ENCODE assay signal across 20 cellular contexts in the genomic region with DNA sequence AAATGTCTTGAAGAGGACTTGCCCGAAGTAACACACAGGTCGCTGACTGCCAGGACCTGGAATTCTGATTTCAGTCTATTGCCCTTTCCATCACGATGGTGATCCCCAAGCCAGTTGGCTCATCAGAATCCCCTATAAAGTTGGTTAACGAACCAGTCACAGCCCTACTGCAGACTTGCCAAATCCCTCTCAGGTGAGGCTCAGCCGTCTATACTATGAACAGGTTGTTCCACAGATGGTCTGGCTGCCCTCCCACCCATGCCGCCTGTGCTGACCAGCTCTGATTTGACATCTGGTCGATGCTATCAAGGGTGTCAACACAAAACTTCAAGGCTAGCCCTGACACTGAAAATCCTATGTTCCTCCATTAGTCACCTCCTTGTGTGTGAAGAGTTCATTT.
"Had no signal": no experiment of that assay in that cellular context is flagged by ENCODE, and none has a peak within 500 bp of the region (broad histone marks: within the 10 kb centered on the region; RNA-seq: fewer than 3 reads in every experiment).

No MANE protein-coding gene starts in this region.

- H3K27me3 ChIP-seq: dorsolateral prefrontal cortex, foreskin keratinocyte, ovary had no signal

- H3K4me1 Mint-ChIP-seq: naive B cell had no signal

- H3K36me3 ChIP-seq: ovary had no signal

- ATAC-seq: activated CD4-positive, CD25-positive, alpha-beta regulatory T cell treated with anti-CD3 and anti-CD28 coated beads, Interleukin-2, amount 50 U/mL, for 24 hours; left cardiac atrium; mucosa of descending colon had no signal

- H3K9me3 Mint-ChIP-seq: naive B cell had no signal

- H3K4me3 ChIP-seq: dorsolateral prefrontal cortex, mucosa of descending colon, ovary had no signal

- H3K36me3 Mint-ChIP-seq: naive B cell had no signal

- H3K27ac ChIP-seq: dorsolateral prefrontal cortex, foreskin keratinocyte, ovary had no signal

- FAIRE-seq: colon, islet of Langerhans had no signal

- DNase-seq: activated CD8-positive, alpha-beta memory T cell treated with anti-CD3 and anti-CD28 coated beads for 24 hours; activated CD8-positive, alpha-beta memory T cell treated with anti-CD3 and anti-CD28 coated beads, Interleukin-2, amount 50 U/mL, for 48 hours; activated effector memory CD4-positive, alpha-beta T cell treated with anti-CD3 and anti-CD28 coated beads, Interleukin-2, amount 50 U/mL, for 16 hours; activated naive CD4-positive, alpha-beta T cell treated with anti-CD3 and anti-CD28 coated beads, Interleukin-2, amount 50 U/mL, for 16 hours; activated T-cell treated with anti-CD3 and anti-CD28 coated beads, Interleukin-2, amount 50 U/mL, for 48 hours; aorta; foreskin keratinocyte; hippocampal formation; left cardiac atrium; mesenchymal stem cell; mucosa of descending colon; naive B cell; ovary; stimulated activated CD8-positive, alpha-beta memory T cell treated with anti-CD3 and anti-CD28 coated beads, Interleukin-4, amount 100 ng/mL, for 48 hours; stimulated activated naive CD4-positive, alpha-beta T cell; T1000 had no signal

- H3K9me3 ChIP-seq: mucosa of descending colon, ovary had no signal
